In genomic region chr3:69080233-69080644, GRCh38 we compare ENCODE assay signal across 1 cellular context.
TF ChIP-seq lines count a peak whose summit lies in the region.

TSS of gene UBA3 (minus strand) at chr3:69080365. CDS start at chr3:69080353, 12 bp downstream.

TF ChIP-seq in HepG2, 621 proteins besides CTCF, POLR2A, EP300 and RAD21 (continued from another document and continues in another):
- no peak for TF ChIP-seq ZNF20 (CRISPR knock-in tag; IDR thresholded peaks at IDR 0.05)
- TF ChIP-seq PAXIP1 (CRISPR knock-in tag; conservative IDR thresholded peaks at IDR 0.05): no peak
- no peak for TF ChIP-seq KDM4B (CRISPR knock-in tag; IDR thresholded peaks at IDR 0.05)
- no peak for TF ChIP-seq FUBP1 (CRISPR knock-in tag; IDR thresholded peaks at IDR 0.05; ENCODE audit: borderline replicate concordance)
- TF ChIP-seq RBFOX2 (IDR thresholded peaks at IDR 0.05; ENCODE audit: low read depth, low read length): peak; percentile 67
- no peak for TF ChIP-seq AKNA (CRISPR knock-in tag; IDR thresholded peaks at IDR 0.05; ENCODE audit: borderline replicate concordance)
- no peak for TF ChIP-seq ZNF264 (CRISPR knock-in tag; IDR thresholded peaks at IDR 0.05)
- no peak for TF ChIP-seq ZNF138 (CRISPR knock-in tag; IDR thresholded peaks at IDR 0.05; ENCODE audit: low read depth)
- TF ChIP-seq TBP (CRISPR knock-in tag; IDR thresholded peaks at IDR 0.05): no peak
- TF ChIP-seq ZBTB7A (CRISPR knock-in tag; IDR thresholded peaks at IDR 0.05): no peak
- TF ChIP-seq KDM3A (CRISPR knock-in tag; IDR thresholded peaks at IDR 0.05; ENCODE audit: low read depth): no peak
- TF ChIP-seq CEBPB (IDR thresholded peaks at IDR 0.05; ENCODE audit: borderline replicate concordance, low read depth, low read length): no peak
- TF ChIP-seq EZH2 (conservative IDR thresholded peaks at IDR 0.05; ENCODE audit: low read depth, low read length): no peak
- TF ChIP-seq TRAFD1 (CRISPR knock-in tag; IDR thresholded peaks at IDR 0.05; ENCODE audit: borderline replicate concordance): no peak
- no peak for TF ChIP-seq MED13 (CRISPR knock-in tag; IDR thresholded peaks at IDR 0.05)
- TF ChIP-seq MXI1 (IDR thresholded peaks at IDR 0.05; ENCODE audit: borderline replicate concordance, low read depth, low read length): peak; percentile 54; the same call in 1 of the 3 replicates
- TF ChIP-seq ZBTB39 (CRISPR knock-in tag; IDR thresholded peaks at IDR 0.05): no peak
- 0 out of 2 replicates have a peak, but pooled peaks have one; percentile 27 for TF ChIP-seq ZNF574 (CRISPR knock-in tag; IDR thresholded peaks at IDR 0.05)
- no peak for TF ChIP-seq HNRNPUL1 (IDR thresholded peaks at IDR 0.05; ENCODE audit: low read depth, low read length)
- no peak for TF ChIP-seq SATB2 (CRISPR knock-in tag; IDR thresholded peaks at IDR 0.05)
- TF ChIP-seq GATA4 (IDR thresholded peaks at IDR 0.05; ENCODE audit: borderline replicate concordance, low read depth): 0 out of 2 replicates have a peak, but pooled peaks have one; percentile 31
- peak; percentile 39; the same call in 1 of the 2 replicates for TF ChIP-seq HDAC1 (CRISPR knock-in tag; IDR thresholded peaks at IDR 0.05)
- TF ChIP-seq ZNF556 (CRISPR knock-in tag; IDR thresholded peaks at IDR 0.05; ENCODE audit: borderline replicate concordance): no peak
- TF ChIP-seq TBL1XR1 (IDR thresholded peaks at IDR 0.05; ENCODE audit: borderline replicate concordance, low read length, partially characterized antibody): no peak
- no peak for TF ChIP-seq ZNF530 (CRISPR knock-in tag; IDR thresholded peaks at IDR 0.05; ENCODE audit: low read depth)
- TF ChIP-seq ZFP82 (CRISPR knock-in tag; IDR thresholded peaks at IDR 0.05; ENCODE audit: borderline replicate concordance): no peak
- TF ChIP-seq POLR2G (IDR thresholded peaks at IDR 0.05; ENCODE audit: low read depth, low read length): peak; percentile 73
- TF ChIP-seq DRAP1 (CRISPR knock-in tag; IDR thresholded peaks at IDR 0.05): peak; percentile 48
- TF ChIP-seq TEF (CRISPR knock-in tag; IDR thresholded peaks at IDR 0.05): no peak
- TF ChIP-seq REPIN1 (CRISPR knock-in tag; IDR thresholded peaks at IDR 0.05; ENCODE audit: borderline replicate concordance, low read depth): no peak
- no peak for TF ChIP-seq ZNF30 (CRISPR knock-in tag; IDR thresholded peaks at IDR 0.05)
- TF ChIP-seq HHEX (CRISPR knock-in tag; IDR thresholded peaks at IDR 0.05): no peak
- peak; percentile 89 for TF ChIP-seq TAF1 (CRISPR knock-in tag; IDR thresholded peaks at IDR 0.05)
- 0 out of 2 replicates have a peak, but pooled peaks have one; percentile 25 for TF ChIP-seq POGZ (CRISPR knock-in tag; IDR thresholded peaks at IDR 0.05)
- no peak for TF ChIP-seq ZNF563 (CRISPR knock-in tag; IDR thresholded peaks at IDR 0.05)
- 0 out of 2 replicates have a peak, but pooled peaks have one; percentile 38 for TF ChIP-seq SPEN (CRISPR knock-in tag; IDR thresholded peaks at IDR 0.05; ENCODE audit: low read depth)
- no peak for TF ChIP-seq TBX2 (CRISPR knock-in tag; IDR thresholded peaks at IDR 0.05; ENCODE audit: borderline replicate concordance)
- no peak for TF ChIP-seq ASH2L (IDR thresholded peaks at IDR 0.05; ENCODE audit: insufficient read length, low read depth, low read length)
- TF ChIP-seq TRIM22 (IDR thresholded peaks at IDR 0.05): no peak
- no peak for TF ChIP-seq SP1 (IDR thresholded peaks at IDR 0.05)
- TF ChIP-seq SP1 (CRISPR knock-in tag; IDR thresholded peaks at IDR 0.05): peak; percentile 55; the same call in 1 of the 2 replicates
- no peak for TF ChIP-seq ZNF567 (CRISPR knock-in tag; IDR thresholded peaks at IDR 0.05; ENCODE audit: borderline replicate concordance)
- no peak for TF ChIP-seq NFKB2 (CRISPR knock-in tag; IDR thresholded peaks at IDR 0.05; ENCODE audit: borderline replicate concordance)
- peak; percentile 59; the same call in 1 of the 2 replicates for TF ChIP-seq MYC (CRISPR knock-in tag; IDR thresholded peaks at IDR 0.05; ENCODE audit: borderline replicate concordance)
- TF ChIP-seq MBNL3 (CRISPR knock-in tag; conservative IDR thresholded peaks at IDR 0.05): no peak
- peak; percentile 48; the same call in 1 of the 2 replicates for TF ChIP-seq SAP130 (CRISPR knock-in tag; IDR thresholded peaks at IDR 0.05; ENCODE audit: low read depth)
